In genomic region chr3:11513125-11513816, GRCh38 we compare ENCODE assay signal across 8 cellular contexts.
DNase-seq lines count a peak whose midpoint lies in the region; ATAC-seq and TF ChIP-seq lines count a peak whose summit lies in the region.
"Not testable (repeated sequence)": the region's sequence is repeated elsewhere in the genome, so short reads cannot be mapped to it uniquely, and the experiment has no call there.

No MANE protein-coding gene starts in this region.

- DNase-seq in GM23248; dorsolateral prefrontal cortex; heart right ventricle; lung (ENCODE audit: low spot score); upper lobe of right lung: not testable (repeated sequence)

- not testable (repeated sequence) for H3K9me2 ChIP-seq in GM23248 (ENCODE audit: insufficient read depth)

- intact Hi-C loops in dorsolateral prefrontal cortex (cut with DNase I); upper lobe of right lung (cut with DNase I): not testable (repeated sequence)
- intact Hi-C loops in heart right ventricle (cut with DNase I) = loop anchor here in 3 of 10 donors (5.0 to 10.0 kb wide), 3 partner anchors 34 to 118 kb away; no protein-coding TSS in a partner anchor

- not testable (repeated sequence) for H3K4me3 ChIP-seq in GM23248; dorsolateral prefrontal cortex; heart right ventricle; lung; parathyroid adenoma (ENCODE audit: low read depth, low read length); stomach smooth muscle (ENCODE audit: low read length in 2 of 2); upper lobe of right lung

- H3K9ac ChIP-seq in GM23248; parathyroid adenoma; stomach smooth muscle (ENCODE audit: low read length in 2 of 2): not testable (repeated sequence)

- H4K20me1 ChIP-seq in GM23248 (ENCODE audit: insufficient read depth) = not testable (repeated sequence)

- not testable (repeated sequence) for H3K36me3 ChIP-seq in GM23248 (ENCODE audit: low read depth); heart right ventricle; lung (ENCODE audit: control insufficient read depth in 2 of 2, insufficient read depth in 2 of 2, low read length in 2 of 2); parathyroid adenoma (ENCODE audit: control insufficient read depth, insufficient read depth, low read length); stomach smooth muscle (ENCODE audit: control insufficient read depth in 2 of 2, insufficient read depth in 2 of 2, low read length in 2 of 2); upper lobe of right lung

- peak overlapping the region; percentile 55 for H3K4me2 ChIP-seq in GM23248 (ENCODE audit: unreplicated experiment)
- not testable (repeated sequence) for H3K4me2 ChIP-seq in parathyroid adenoma (ENCODE audit: low read length)

- 92 to 94% methylated on average over 21 to 27 of the region's 27 CpGs for WGBS in GM23248 (ENCODE audit: low coverage in 1 of 2, low lambda C conversion rate in 2 of 2, missing lambda C conversion rate in 2 of 2), 2 experiments
- 75 to 83% methylated on average over 27 of the region's 27 CpGs for WGBS in heart right ventricle, 2 donors
- 83 to 88% methylated on average over 26 to 27 of the region's 27 CpGs for WGBS in lung, 2 donors

- H3K9me3 ChIP-seq in GM23248 (ENCODE audit: low read depth); heart right ventricle; lung (ENCODE audit: control insufficient read depth in 2 of 2, insufficient read depth in 1 of 2, low read length in 1 of 2); parathyroid adenoma (ENCODE audit: control insufficient read depth, low read length); stomach smooth muscle (ENCODE audit: control insufficient read depth in 2 of 2, low read length in 2 of 2); upper lobe of right lung: not testable (repeated sequence)

- peaks cover 48% of the 10 kb centered on the region for H3F3A ChIP-seq in GM23248 (ENCODE audit: insufficient read depth)

- peak overlapping the region; percentile 89 for H3K27ac ChIP-seq in GM23248
- peak overlapping the region; percentile 35; the same call in 1 of the 2 replicates for H3K27ac ChIP-seq in VCaP
- peak overlapping the region in 57 of 59 donors; percentile 21 to 89 (median 78) for H3K27ac ChIP-seq in dorsolateral prefrontal cortex
- peak overlapping the region in 9 of 10 donors; percentile 46 to 83 (median 71) for H3K27ac ChIP-seq in heart right ventricle
- H3K27ac ChIP-seq in lung (ENCODE audit: low read depth in 1 of 2, low read length in 1 of 2) = peak overlapping the region; percentile 14 to 51
- H3K27ac ChIP-seq in parathyroid adenoma = peak overlapping the region; percentile 24
- peak overlapping the region; percentile 55 for H3K27ac ChIP-seq in stomach smooth muscle (ENCODE audit: low read length)
- H3K27ac ChIP-seq in upper lobe of right lung = peak overlapping the region; percentile 52

- ATAC-seq in heart right ventricle; lung (ENCODE audit: insufficient read depth, low FRiP score); upper lobe of right lung: not testable (repeated sequence)

- in situ Hi-C loops in GM23248 (cut with MboI) = not testable (repeated sequence)

- not testable (repeated sequence) for TF ChIP-seq CTCF in VCaP (conservative IDR thresholded peaks at IDR 0.05); dorsolateral prefrontal cortex (IDR thresholded peaks at IDR 0.05 in 54 of 56, conservative IDR thresholded peaks at IDR 0.05 in 2 of 56; ENCODE audit: low read depth in 1 of 56, partially characterized antibody in 56 of 56); heart right ventricle (IDR thresholded peaks at IDR 0.05); lung (IDR thresholded peaks at IDR 0.05; ENCODE audit: control extremely low read depth, extremely low read depth); parathyroid adenoma (IDR thresholded peaks at IDR 0.05); upper lobe of right lung (IDR thresholded peaks at IDR 0.05)

- H3K79me2 ChIP-seq in GM23248 (ENCODE audit: insufficient read depth); parathyroid adenoma: not testable (repeated sequence)

- not testable (repeated sequence) for H3K27me3 ChIP-seq in GM23248 (replicated peaks; ENCODE audit: insufficient read depth); dorsolateral prefrontal cortex; heart right ventricle; lung (ENCODE audit: control insufficient read depth, insufficient read depth); parathyroid adenoma (ENCODE audit: control insufficient read depth, insufficient read depth, low read length); stomach smooth muscle (ENCODE audit: control insufficient read depth in 1 of 2, insufficient read depth in 2 of 2, low read length in 2 of 2); upper lobe of right lung

- H2AFZ ChIP-seq in GM23248, parathyroid adenoma: not testable (repeated sequence)

- H3K4me1 ChIP-seq in GM23248 (ENCODE audit: insufficient read depth) = peaks cover 43% of the 10 kb centered on the region
- peaks cover 16 to 51% (median 46%) of the 10 kb centered on the region in 9 donors for H3K4me1 ChIP-seq in heart right ventricle
- peaks cover 21 to 23% of the 10 kb centered on the region in 2 donors for H3K4me1 ChIP-seq in lung (ENCODE audit: control insufficient read depth in 2 of 2, insufficient read depth in 2 of 2, low read length in 2 of 2)
- H3K4me1 ChIP-seq in parathyroid adenoma = peaks cover 22% of the 10 kb centered on the region
- H3K4me1 ChIP-seq in stomach smooth muscle (ENCODE audit: control insufficient read depth, insufficient read depth, low read length) = peaks cover 34% of the 10 kb centered on the region
- peaks cover 37% of the 10 kb centered on the region for H3K4me1 ChIP-seq in upper lobe of right lung

Comparison
In these comparisons a context has a peak if more than half of its experiments do, and no peak if none do; other contexts are left out.
1. H3K27ac ChIP-seq: peak in every context shown above with its lines; median percentile 89 in GM23248; 78 in dorsolateral prefrontal cortex; 71 in heart right ventricle; 55 in stomach smooth muscle; 52 in upper lobe of right lung; 35 in VCaP; 32 in lung; 24 in parathyroid adenoma.